In genomic region chr2:239312081-239312501, GRCh38 we compare ENCODE assay signal across 19 cellular contexts.
DNase-seq lines count a peak whose midpoint lies in the region; ATAC-seq and TF ChIP-seq lines count a peak whose summit lies in the region.
"Had no signal": no experiment of that assay in that cellular context is flagged by ENCODE, and none has a peak within 500 bp of the region (broad histone marks: within the 10 kb centered on the region; RNA-seq: fewer than 3 reads in every experiment).

No MANE protein-coding gene starts in this region.

- in situ Hi-C loops in gastrocnemius medialis (cut with MboI; ENCODE audit: low sequenced_read_pairs in 4 of 4) = no loop called here

- peaks cover 14 to 31% (median 26%) of the 10 kb centered on the region in 11 experiments; a peak in 21 of 22 replicates for H3K9me3 ChIP-seq in BLaER1 treated with 17β-estradiol and CSF1 and Interleukin-3, amounts not matched to agents 10 nM and 100 nM (replicated peaks in 1 of 11)
- no peaks in the 10 kb centered on the region for H3K9me3 ChIP-seq in muscle layer of colon (ENCODE audit: low read length)
- no peaks in the 10 kb centered on the region for H3K9me3 ChIP-seq in gastrocnemius medialis
- H3K9me3 ChIP-seq: HAP-1 had no signal

- peaks cover 46 to 97% (median 70%) of the 10 kb centered on the region in 11 experiments for H4K20me1 ChIP-seq in BLaER1 treated with 17β-estradiol and CSF1 and Interleukin-3, amounts not matched to agents 10 nM and 100 nM

- intact Hi-C loops in gastrocnemius medialis (cut with DNase I; ENCODE audit: low total_unique reads) = loop anchor here (5.0 to 10.0 kb wide), 2 partner anchors 90 to 943 kb away; partner anchors contain the start of gene HDAC4

- H3K9ac ChIP-seq in BLaER1 treated with 17β-estradiol and CSF1 and Interleukin-3, amounts not matched to agents 10 nM and 100 nM = no peak overlapping the region
- peak overlapping the region; percentile 7 for H3K9ac ChIP-seq in muscle layer of colon (ENCODE audit: low read length)

- H3K4me1 ChIP-seq in BLaER1 treated with 17β-estradiol and CSF1 and Interleukin-3, amounts not matched to agents 10 nM and 100 nM = peaks cover 64 to 72% (median 71%) of the 10 kb centered on the region in 10 experiments
- H3K4me1 ChIP-seq in muscle layer of colon (ENCODE audit: insufficient read depth, low read length) (peaks cover 68% of the 10 kb centered on the region), gastrocnemius medialis (peaks cover 68 to 72% of the 10 kb centered on the region in 2 donors)
- H3K4me1 ChIP-seq: HAP-1 had no signal

- peaks cover 11 to 36% (median 29%) of the 10 kb centered on the region in 11 experiments; a peak in 16 of 22 replicates for H3K36me3 ChIP-seq in BLaER1 treated with 17β-estradiol and CSF1 and Interleukin-3, amounts not matched to agents 10 nM and 100 nM
- H3K36me3 ChIP-seq in muscle layer of colon (ENCODE audit: insufficient read depth, low read length) = no peaks in the 10 kb centered on the region
- no peaks in the 10 kb centered on the region for H3K36me3 ChIP-seq in gastrocnemius medialis
- H3K36me3 ChIP-seq: HAP-1, WERI-Rb-1 had no signal

- DNase-seq in gastrocnemius medialis = peak in 1 of 2 donors; percentile 85
- no peak for DNase-seq in OCI-M1 (lab: John Stamatoyannopoulos, UW)
- no peak for DNase-seq in DMS114 treated with DMSO at 0.1 percent for 48 hours (lab: John Stamatoyannopoulos, UW; ENCODE audit: unreplicated experiment)
- DNase-seq in globus pallidus (ENCODE audit: low spot score) = no peak
- DNase-seq: activated CD8-positive, alpha-beta T cell treated with anti-CD3 and anti-CD28 coated beads for 36 hours; activated gamma-delta T cell treated with Interleukin-2 at 50 U/mL for 16 hours; dermis blood vessel endothelial cell; NCI-H1436; NCI-H226; NK-92 treated with Interleukin-12 subunit alpha and Interleukin-12 subunit beta, amount 100 ng/mL, for 24 hours; stimulated activated CD4-positive, alpha-beta T cell treated with anti-CD3 and anti-CD28 coated beads, Interleukin-12 subunit alpha, Interleukin-12 subunit beta, amount 100 ng/mL, for 4 hours; T-helper 1 cell; WERI-Rb-1 had no signal

- no peaks in the 10 kb centered on the region for H3K27me3 ChIP-seq in BLaER1 treated with 17β-estradiol and CSF1 and Interleukin-3, amounts not matched to agents 10 nM and 100 nM
- H3K27me3 ChIP-seq in muscle layer of colon (ENCODE audit: control insufficient read depth in 1 of 2, insufficient read depth in 2 of 2, low read length in 2 of 2) = no peaks in the 10 kb centered on the region
- no peaks in the 10 kb centered on the region for H3K27me3 ChIP-seq in gastrocnemius medialis

- no peak overlapping the region for H3K4me3 ChIP-seq in BLaER1 treated with 17β-estradiol and CSF1 and Interleukin-3, amounts not matched to agents 10 nM and 100 nM
- H3K4me3 ChIP-seq in muscle layer of colon (ENCODE audit: low read depth in 1 of 2, low read length in 2 of 2) = peak overlapping the region in 1 of 2 donors; percentile 43
- no peak overlapping the region for H3K4me3 ChIP-seq in gastrocnemius medialis
- H3K4me3 ChIP-seq: HAP-1 had no signal

- H3K4me2 ChIP-seq in BLaER1 treated with 17β-estradiol and CSF1 and Interleukin-3, amounts not matched to agents 10 nM and 100 nM = peak overlapping the region; percentile 14 to 97 (median 89); a peak in 21 of 22 replicates

- peak in 1 of 2 donors; percentile 25 for TF ChIP-seq POLR2A in gastrocnemius medialis (IDR thresholded peaks at IDR 0.05)

- peak overlapping the region in 2 of 11 experiments; percentile 21 to 63; a peak in 3 of 22 replicates for H3K27ac ChIP-seq in BLaER1 treated with 17β-estradiol and CSF1 and Interleukin-3, amounts not matched to agents 10 nM and 100 nM
- peak overlapping the region; percentile 37 for H3K27ac ChIP-seq in angular gyrus (ENCODE audit: low read depth, low read length)
- H3K27ac ChIP-seq in muscle layer of colon (ENCODE audit: low read depth, low read length) = peak overlapping the region; percentile 84
- peak overlapping the region; percentile 94 to 99 (median 98) for H3K27ac ChIP-seq in gastrocnemius medialis
- H3K27ac ChIP-seq: WERI-Rb-1 had no signal

- no peak for TF ChIP-seq CTCF in gastrocnemius medialis (IDR thresholded peaks at IDR 0.05 in 4 of 5, conservative IDR thresholded peaks at IDR 0.05 in 1 of 5)

- ATAC-seq in gastrocnemius medialis = peak in 1 of 2 donors; percentile 14
- no peak for ATAC-seq in HG02981 (IDR thresholded peaks at IDR 0.05; ENCODE audit: unreplicated experiment)
- ATAC-seq: activated CD8-positive, alpha-beta T cell treated with anti-CD3 and anti-CD28 coated beads for 36 hours; stimulated activated naive CD8-positive, alpha-beta T cell treated with anti-CD3 and anti-CD28 coated beads, Interleukin-15, Interleukin-2, amounts not matched to agents 100 U/mL and 50 U/mL, for 24 hours had no signal
